Comparison of ENCODE assay signal across 8 cellular contexts in the genomic region with DNA sequence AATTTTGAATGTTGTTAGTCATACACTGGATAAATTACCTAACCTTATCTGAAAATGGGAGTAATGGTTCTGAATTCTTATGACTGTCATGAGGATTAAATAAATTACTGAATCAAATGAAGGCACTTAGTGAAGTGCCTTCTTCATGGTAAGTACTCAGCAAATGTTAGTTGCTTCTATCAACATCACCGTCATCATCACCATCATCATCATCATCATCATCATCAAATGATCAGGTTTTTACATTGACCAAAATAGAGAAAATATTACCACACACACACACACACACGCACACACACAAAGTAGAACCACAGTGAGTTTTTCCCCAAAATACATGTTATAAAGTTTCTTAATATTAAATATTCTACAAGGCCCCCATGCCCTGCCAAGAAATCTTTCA.
"Had no signal": no experiment of that assay in that cellular context is flagged by ENCODE, and none has a peak within 500 bp of the region (broad histone marks: within the 10 kb centered on the region; RNA-seq: fewer than 3 reads in every experiment).

No MANE protein-coding gene starts in this region.

- ATAC-seq: K562 had no signal

- H3K9ac ChIP-seq: KMS-11 had no signal

- FAIRE-seq: HTR-8/SVneo, K562 had no signal

- H3K36me3 Mint-ChIP-seq: IgD-negative memory B cell had no signal

- H3K4me3 ChIP-seq: K562 had no signal

- H3K4me3 Mint-ChIP-seq: IgD-negative memory B cell had no signal

- H3K27me3 Mint-ChIP-seq: IgD-negative memory B cell had no signal

- H3K4me2 ChIP-seq: KMS-11 had no signal

- H3K4me1 Mint-ChIP-seq: IgD-negative memory B cell had no signal

- DNase-seq: IMR-90, KBM-7, KG1 had no signal

- H3K9me3 Mint-ChIP-seq: IgD-negative memory B cell had no signal

- H3K27ac ChIP-seq: HL-60, KMS-11 had no signal

- H3K27ac Mint-ChIP-seq: IgD-negative memory B cell had no signal
